Comparison of ENCODE assay signal across 20 cellular contexts in the genomic region with DNA sequence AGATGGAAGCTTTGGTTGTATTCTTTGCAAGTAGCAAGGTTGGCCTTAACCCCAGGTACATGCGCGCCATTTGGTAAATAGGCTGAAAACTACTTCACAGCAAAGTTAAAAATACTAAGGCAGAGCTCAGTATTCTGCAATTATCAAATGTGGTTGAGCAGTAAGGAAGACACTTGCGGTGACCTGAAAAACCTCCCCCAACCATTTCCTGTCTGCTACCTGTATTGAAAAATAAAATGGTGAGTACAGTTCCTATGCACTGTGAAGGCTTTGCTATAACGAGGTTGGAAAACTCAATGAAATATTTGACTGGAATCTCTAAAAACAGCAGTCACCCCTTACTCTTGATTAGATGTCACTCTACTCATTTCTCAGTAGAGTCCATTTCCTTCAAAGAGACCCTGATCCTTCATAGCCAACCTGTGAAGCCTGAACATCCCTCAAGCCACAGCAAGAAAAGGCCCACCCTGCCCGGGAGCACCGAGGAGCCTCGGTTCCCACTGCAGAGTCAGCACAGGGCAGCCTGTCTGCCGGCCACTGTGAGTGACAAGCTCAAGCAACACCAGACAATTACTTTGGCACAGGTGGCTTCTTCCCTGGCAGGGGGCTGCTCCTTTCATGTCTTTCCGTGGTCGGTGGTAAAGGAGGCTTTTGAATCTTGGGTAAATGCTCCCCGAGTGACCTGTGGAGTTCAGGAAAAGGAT. TPM values are rescaled to one million over a fixed set of nuclear protein-coding genes. Genes with fewer than 3 reads are reported as not detected.
A peak's percentile ranks its signal among the peaks of the same experiment; 100 is the strongest.
DNase-seq lines count a peak whose midpoint lies in the region; ATAC-seq and TF ChIP-seq lines count a peak whose summit lies in the region.
"Had no signal": no experiment of that assay in that cellular context is flagged by ENCODE, and none has a peak within 500 bp of the region (broad histone marks: within the 10 kb centered on the region; RNA-seq: fewer than 3 reads in every experiment).

No MANE protein-coding gene starts in this region.

- H3K4me1 Mint-ChIP-seq in activated T-cell treated with anti-CD3 and anti-CD28 coated beads, Interleukin-2, amount 50 U/mL, for 4 hours (ENCODE audit: low read depth): peaks cover 79% of the 10 kb centered on the region
- peaks cover 87% of the 10 kb centered on the region for H3K4me1 Mint-ChIP-seq in activated naive CD8-positive, alpha-beta T cell treated with anti-CD3 and anti-CD28 coated beads, Interleukin-2, amount 10 ng/mL, durations not matched to agents 7 days and 5 days

- POLR2A ChIA-PET in activated naive CD8-positive, alpha-beta T cell treated with anti-CD3 and anti-CD28 coated beads, Interleukin-2, amount 10 ng/mL, durations not matched to agents 7 days and 5 days (lab: Charles Lee): interaction anchor here (0.7 to 2.8 kb wide), 17 partner anchors 9 to 77 kb away, joined by 3 to 31 read pairs (median 7); a partner anchor contains a TSS

- no peaks in the 10 kb centered on the region for H3K9me3 Mint-ChIP-seq in activated T-cell treated with anti-CD3 and anti-CD28 coated beads, Interleukin-2, amount 50 U/mL, for 4 hours
- H3K9me3 Mint-ChIP-seq in activated naive CD8-positive, alpha-beta T cell treated with anti-CD3 and anti-CD28 coated beads, Interleukin-2, amount 10 ng/mL, durations not matched to agents 7 days and 5 days: no peaks in the 10 kb centered on the region
- H3K9me3 Mint-ChIP-seq: H9 had no signal

- H3K4me3 ChIP-seq in Peyer's patch (no peak overlapping the region), neutrophil (ENCODE audit: low read depth in 1 of 2, low read length in 1 of 2) (no peak overlapping the region)
- H3K4me3 ChIP-seq: dorsolateral prefrontal cortex, sigmoid colon had no signal

- peaks cover 66% of the 10 kb centered on the region for H3K36me3 Mint-ChIP-seq in activated T-cell treated with anti-CD3 and anti-CD28 coated beads, Interleukin-2, amount 50 U/mL, for 4 hours (ENCODE audit: insufficient read depth)
- H3K36me3 Mint-ChIP-seq in activated naive CD8-positive, alpha-beta T cell treated with anti-CD3 and anti-CD28 coated beads, Interleukin-2, amount 10 ng/mL, durations not matched to agents 7 days and 5 days: peaks cover 74% of the 10 kb centered on the region

- H3K27ac ChIP-seq in Peyer's patch (peak overlapping the region; percentile 12 to 55 (median 38)), neutrophil (peak overlapping the region; percentile 1)
- H3K27ac ChIP-seq: brain microvascular endothelial cell, dorsolateral prefrontal cortex, sigmoid colon had no signal

- H3K9me3 ChIP-seq in Peyer's patch (no peaks in the 10 kb centered on the region), neutrophil (no peaks in the 10 kb centered on the region)
- H3K9me3 ChIP-seq: sigmoid colon, SK-N-SH had no signal

- H3K4me1 ChIP-seq in Peyer's patch (peaks cover 0 to 12% (median 0%) of the 10 kb centered on the region in 4 donors), neutrophil (ENCODE audit: control insufficient read depth in 1 of 2, insufficient read depth in 1 of 2, low read depth in 1 of 2, low read length in 1 of 2) (peaks cover 0 to 9% of the 10 kb centered on the region in 2 experiments)
- H3K4me1 ChIP-seq: sigmoid colon had no signal

- no peak for TF ChIP-seq CTCF in Peyer's patch (IDR thresholded peaks at IDR 0.05)
- no peak for TF ChIP-seq CTCF in neutrophil (IDR thresholded peaks at IDR 0.05)

- peak overlapping the region; percentile 88 for H3K27ac Mint-ChIP-seq in activated naive CD8-positive, alpha-beta T cell treated with anti-CD3 and anti-CD28 coated beads, Interleukin-2, amount 10 ng/mL, durations not matched to agents 7 days and 5 days

- DNase-seq in activated T-cell treated with anti-CD3 and anti-CD28 coated beads, Interleukin-2, amount 50 U/mL, for 4 hours: no peak
- DNase-seq in activated T-cell treated with anti-CD3 and anti-CD28 coated beads, Interleukin-2, amount 50 U/mL, for 48 hours: no peak
- peak in 1 of 3 donors; percentile 80 for DNase-seq in Peyer's patch
- DNase-seq in activated naive CD8-positive, alpha-beta T cell treated with anti-CD3 and anti-CD28 coated beads, Interleukin-2, amount 10 ng/mL, durations not matched to agents 7 days and 5 days: peak; percentile 66
- no peak for DNase-seq in GOT3 (lab: John Stamatoyannopoulos, UW)
- DNase-seq in C1 segment of cervical spinal cord (lab: John Stamatoyannopoulos, UW): no peak
- DNase-seq in DMS 273 (lab: John Stamatoyannopoulos, UW; ENCODE audit: unreplicated experiment): no peak
- DNase-seq: brain microvascular endothelial cell; dorsolateral prefrontal cortex; H9; NCI-H748 treated with DMSO at 0.1 percent for 48 hours; sigmoid colon; SK-N-SH; stimulated activated CD4-positive, alpha-beta T cell treated with anti-CD3 and anti-CD28 coated beads, Interleukin-2, amount 100 ng/mL, for 48 hours; trophoblast cell had no signal

- H3K27me3 Mint-ChIP-seq in activated T-cell treated with anti-CD3 and anti-CD28 coated beads, Interleukin-2, amount 50 U/mL, for 4 hours (ENCODE audit: low read depth): no peaks in the 10 kb centered on the region
- no peaks in the 10 kb centered on the region for H3K27me3 Mint-ChIP-seq in activated naive CD8-positive, alpha-beta T cell treated with anti-CD3 and anti-CD28 coated beads, Interleukin-2, amount 10 ng/mL, durations not matched to agents 7 days and 5 days

- no peak for TF ChIP-seq POLR2A in Peyer's patch (IDR thresholded peaks at IDR 0.05)

- ATAC-seq in activated T-cell treated with anti-CD3 and anti-CD28 coated beads, Interleukin-2, amount 50 U/mL, for 4 hours: peak; percentile 19 to 36
- ATAC-seq in activated naive CD8-positive, alpha-beta T cell treated with anti-CD3 and anti-CD28 coated beads, Interleukin-2, amount 10 ng/mL, durations not matched to agents 7 days and 5 days (ENCODE audit: low read depth): peak; percentile 70

- H3K36me3 ChIP-seq in Peyer's patch: peaks cover 0 to 35% (median 0%) of the 10 kb centered on the region in 3 donors
- peaks cover 100% of the 10 kb centered on the region for H3K36me3 ChIP-seq in neutrophil
- H3K36me3 ChIP-seq: brain microvascular endothelial cell, sigmoid colon had no signal

- H3K27me3 ChIP-seq in Peyer's patch (no peaks in the 10 kb centered on the region), neutrophil (no peaks in the 10 kb centered on the region)

- peak overlapping the region; percentile 27 for H3K4me3 Mint-ChIP-seq in activated T-cell treated with anti-CD3 and anti-CD28 coated beads, Interleukin-2, amount 50 U/mL, for 4 hours
- peak overlapping the region; percentile 78 for H3K4me3 Mint-ChIP-seq in activated naive CD8-positive, alpha-beta T cell treated with anti-CD3 and anti-CD28 coated beads, Interleukin-2, amount 10 ng/mL, durations not matched to agents 7 days and 5 days
- H3K4me3 Mint-ChIP-seq: H9 had no signal

RNA-seq across cellular contexts. Expression of a gene that starts 29.4 kb away (rescaled TPM):
- total RNA-seq in activated T-cell treated with anti-CD3 and anti-CD28 coated beads, Interleukin-2, amount 50 U/mL, for 4 hours: not detected
- not detected for total RNA-seq in Peyer's patch
- total RNA-seq in activated naive CD8-positive, alpha-beta T cell treated with anti-CD3 and anti-CD28 coated beads, Interleukin-2, amount 10 ng/mL, durations not matched to agents 7 days and 5 days: not detected
- total RNA-seq: fibroblast of lung, kidney epithelial cell, mesenteric fat pad, omental fat pad, sigmoid colon had no signal

RNA-seq across cellular contexts. Expression of a gene that starts 35.4 kb away (rescaled TPM):
- total RNA-seq in activated T-cell treated with anti-CD3 and anti-CD28 coated beads, Interleukin-2, amount 50 U/mL, for 4 hours: 100 to 1,000 TPM in 2 of 3 donors, 10 to 100 TPM in 1; 93.0 to 136 (median 132) TPM
- total RNA-seq in Peyer's patch: 100 to 1,000 TPM in 1 of 4 donors, 10 to 100 TPM in 3; 27.1 to 139 (median 33.9) TPM
- 100 to 1,000 TPM; 444 to 452 TPM for total RNA-seq in activated naive CD8-positive, alpha-beta T cell treated with anti-CD3 and anti-CD28 coated beads, Interleukin-2, amount 10 ng/mL, durations not matched to agents 7 days and 5 days
- total RNA-seq: fibroblast of lung, H9 had no signal
